ENCODE assay signal across 6 cellular contexts in genomic region chr5:55105976-55106375, GRCh38. TPM values are rescaled to one million over a fixed set of nuclear protein-coding genes. Genes with fewer than 3 reads are reported as not detected.
"Had no signal": no experiment of that assay in that cellular context is flagged by ENCODE, and none has a peak within 500 bp of the region (broad histone marks: within the 10 kb centered on the region; RNA-seq: fewer than 3 reads in every experiment).

No MANE protein-coding gene starts in this region.

RNA-seq across cellular contexts. Expression of gene GZMA, which starts 3.5 kb away (rescaled TPM):
- total RNA-seq: HT-29, LHCN-M2, NCI-H460, PC-9, RPMI7951, SJCRH30 had no signal
